ENCODE assay signal across 1 cellular context in the genomic region with DNA sequence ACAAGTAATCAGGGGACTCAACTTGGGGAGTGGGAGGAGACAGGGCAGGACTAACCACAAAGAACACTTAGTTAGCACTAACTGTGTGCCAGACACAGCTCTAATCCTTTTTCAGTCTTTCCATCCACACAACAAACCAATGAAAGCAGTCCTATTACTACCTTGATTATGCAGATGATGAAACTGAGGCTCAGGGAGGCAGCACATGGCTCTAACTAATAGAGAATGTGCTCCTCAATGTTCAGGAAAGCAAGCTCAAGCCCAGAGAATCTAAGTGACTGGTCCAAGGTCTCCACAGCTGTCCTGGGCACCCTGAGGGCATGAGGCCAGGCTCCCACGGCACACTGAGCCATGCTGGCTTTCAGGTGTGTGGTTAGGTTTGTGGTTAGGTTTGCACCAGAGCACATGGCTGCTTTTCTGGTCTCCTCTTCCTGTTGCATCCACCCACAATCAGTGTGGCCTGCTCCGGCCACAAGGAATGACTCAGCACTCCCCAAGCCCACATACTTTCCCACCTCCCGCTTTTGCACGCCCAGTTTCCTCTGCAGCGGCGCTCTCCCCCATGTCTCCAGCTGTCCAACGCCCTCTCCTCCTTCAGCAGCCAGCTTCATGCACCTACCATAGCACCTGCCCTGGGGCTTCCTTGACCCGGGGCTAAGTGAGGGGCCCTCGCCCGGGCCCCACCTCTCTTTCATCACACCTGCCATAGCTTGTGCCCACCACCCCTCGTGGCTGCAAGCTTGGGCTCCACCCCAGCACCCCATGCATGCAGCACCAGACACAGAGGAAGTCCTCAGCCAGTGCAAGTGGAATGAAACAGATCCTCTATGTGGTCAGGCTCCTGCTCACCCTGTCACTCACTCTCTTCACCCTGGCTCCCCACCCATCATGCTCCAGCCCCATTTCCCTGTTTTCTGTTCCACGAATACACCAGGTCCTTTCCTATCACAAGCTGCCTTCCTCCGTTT.
TF ChIP-seq lines count a peak whose summit lies in the region.

No MANE protein-coding gene starts in this region.

TF ChIP-seq in K562, 482 proteins besides CTCF, POLR2A, EP300 and RAD21 (continued from another document):
- TF ChIP-seq E2F5 (CRISPR knock-in tag; IDR thresholded peaks at IDR 0.05) (no peak), CXXC5 (CRISPR knock-in tag; IDR thresholded peaks at IDR 0.05) (peak; percentile 75), NCOA6 (IDR thresholded peaks at IDR 0.05) (no peak), ESRRB (CRISPR knock-in tag; IDR thresholded peaks at IDR 0.05; ENCODE audit: borderline replicate concordance) (no peak), ZNF507 (tag; conservative IDR thresholded peaks at IDR 0.05) (no peak), RBBP5 (IDR thresholded peaks at IDR 0.05; ENCODE audit: borderline replicate concordance, insufficient read depth, low read length, poor library complexity, severe bottlenecking) (peak; percentile 46), BMI1 (IDR thresholded peaks at IDR 0.05; ENCODE audit: low read length) (no peak), CHD4 (IDR thresholded peaks at IDR 0.05; ENCODE audit: insufficient read depth, insufficient replicate concordance, low read depth, low read length, poor library complexity, severe bottlenecking) (no peak), POU5F1 (IDR thresholded peaks at IDR 0.05; ENCODE audit: borderline replicate concordance, low read depth, low read length, partially characterized antibody) (no peak), FOXK2 (conservative IDR thresholded peaks at IDR 0.05 in 1 of 2, IDR thresholded peaks at IDR 0.05 in 1 of 2; ENCODE audit: low read depth in 2 of 2) (no peak; a peak in 1 of 4 replicates), ZNF444 (CRISPR knock-in tag; IDR thresholded peaks at IDR 0.05) (no peak), POLR2G (IDR thresholded peaks at IDR 0.05; ENCODE audit: low read depth, low read length) (peak; percentile 60), ETS2 (tag; IDR thresholded peaks at IDR 0.05; ENCODE audit: borderline replicate concordance, poor library complexity, severe bottlenecking) (no peak), ZNF780A (CRISPR knock-in tag; IDR thresholded peaks at IDR 0.05) (no peak), KLF6 (CRISPR knock-in tag; IDR thresholded peaks at IDR 0.05; ENCODE audit: borderline replicate concordance) (no peak), SMARCE1 (IDR thresholded peaks at IDR 0.05) (peak; percentile 81), SLC30A9 (CRISPR knock-in tag; IDR thresholded peaks at IDR 0.05) (no peak), ZNF354B (CRISPR knock-in tag; IDR thresholded peaks at IDR 0.05) (no peak), TEAD1 (CRISPR knock-in tag; IDR thresholded peaks at IDR 0.05) (peak; percentile 27 to 87; a peak in 2 of 4 replicates), NFYB (IDR thresholded peaks at IDR 0.05; ENCODE audit: extremely low read depth, insufficient read length) (no peak), GATAD2B (IDR thresholded peaks at IDR 0.05; ENCODE audit: borderline replicate concordance) (no peak), ZBTB2 (IDR thresholded peaks at IDR 0.05) (peak; percentile 35; the same call in 1 of the 2 replicates), ZNF696 (CRISPR knock-in tag; conservative IDR thresholded peaks at IDR 0.05) (no peak), GTF2A2 (tag; IDR thresholded peaks at IDR 0.05) (no peak), STAT6 (CRISPR knock-in tag; IDR thresholded peaks at IDR 0.05) (0 out of 2 replicates have a peak, but pooled peaks have one; percentile 48)
- TF ChIP-seq, protein P1, sequence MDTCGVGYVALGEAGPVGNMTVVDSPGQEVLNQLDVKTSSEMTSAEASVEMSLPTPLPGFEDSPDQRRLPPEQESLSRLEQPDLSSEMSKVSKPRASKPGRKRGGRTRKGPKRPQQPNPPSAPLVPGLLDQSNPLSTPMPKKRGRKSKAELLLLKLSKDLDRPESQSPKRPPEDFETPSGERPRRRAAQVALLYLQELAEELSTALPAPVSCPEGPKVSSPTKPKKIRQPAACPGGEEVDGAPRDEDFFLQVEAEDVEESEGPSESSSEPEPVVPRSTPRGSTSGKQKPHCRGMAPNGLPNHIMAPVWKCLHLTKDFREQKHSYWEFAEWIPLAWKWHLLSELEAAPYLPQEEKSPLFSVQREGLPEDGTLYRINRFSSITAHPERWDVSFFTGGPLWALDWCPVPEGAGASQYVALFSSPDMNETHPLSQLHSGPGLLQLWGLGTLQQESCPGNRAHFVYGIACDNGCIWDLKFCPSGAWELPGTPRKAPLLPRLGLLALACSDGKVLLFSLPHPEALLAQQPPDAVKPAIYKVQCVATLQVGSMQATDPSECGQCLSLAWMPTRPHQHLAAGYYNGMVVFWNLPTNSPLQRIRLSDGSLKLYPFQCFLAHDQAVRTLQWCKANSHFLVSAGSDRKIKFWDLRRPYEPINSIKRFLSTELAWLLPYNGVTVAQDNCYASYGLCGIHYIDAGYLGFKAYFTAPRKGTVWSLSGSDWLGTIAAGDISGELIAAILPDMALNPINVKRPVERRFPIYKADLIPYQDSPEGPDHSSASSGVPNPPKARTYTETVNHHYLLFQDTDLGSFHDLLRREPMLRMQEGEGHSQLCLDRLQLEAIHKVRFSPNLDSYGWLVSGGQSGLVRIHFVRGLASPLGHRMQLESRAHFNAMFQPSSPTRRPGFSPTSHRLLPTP (IDR thresholded peaks at IDR 0.05; ENCODE audit: borderline replicate concordance, extremely low read depth, insufficient read length) = no peak
- TF ChIP-seq, protein P2, sequence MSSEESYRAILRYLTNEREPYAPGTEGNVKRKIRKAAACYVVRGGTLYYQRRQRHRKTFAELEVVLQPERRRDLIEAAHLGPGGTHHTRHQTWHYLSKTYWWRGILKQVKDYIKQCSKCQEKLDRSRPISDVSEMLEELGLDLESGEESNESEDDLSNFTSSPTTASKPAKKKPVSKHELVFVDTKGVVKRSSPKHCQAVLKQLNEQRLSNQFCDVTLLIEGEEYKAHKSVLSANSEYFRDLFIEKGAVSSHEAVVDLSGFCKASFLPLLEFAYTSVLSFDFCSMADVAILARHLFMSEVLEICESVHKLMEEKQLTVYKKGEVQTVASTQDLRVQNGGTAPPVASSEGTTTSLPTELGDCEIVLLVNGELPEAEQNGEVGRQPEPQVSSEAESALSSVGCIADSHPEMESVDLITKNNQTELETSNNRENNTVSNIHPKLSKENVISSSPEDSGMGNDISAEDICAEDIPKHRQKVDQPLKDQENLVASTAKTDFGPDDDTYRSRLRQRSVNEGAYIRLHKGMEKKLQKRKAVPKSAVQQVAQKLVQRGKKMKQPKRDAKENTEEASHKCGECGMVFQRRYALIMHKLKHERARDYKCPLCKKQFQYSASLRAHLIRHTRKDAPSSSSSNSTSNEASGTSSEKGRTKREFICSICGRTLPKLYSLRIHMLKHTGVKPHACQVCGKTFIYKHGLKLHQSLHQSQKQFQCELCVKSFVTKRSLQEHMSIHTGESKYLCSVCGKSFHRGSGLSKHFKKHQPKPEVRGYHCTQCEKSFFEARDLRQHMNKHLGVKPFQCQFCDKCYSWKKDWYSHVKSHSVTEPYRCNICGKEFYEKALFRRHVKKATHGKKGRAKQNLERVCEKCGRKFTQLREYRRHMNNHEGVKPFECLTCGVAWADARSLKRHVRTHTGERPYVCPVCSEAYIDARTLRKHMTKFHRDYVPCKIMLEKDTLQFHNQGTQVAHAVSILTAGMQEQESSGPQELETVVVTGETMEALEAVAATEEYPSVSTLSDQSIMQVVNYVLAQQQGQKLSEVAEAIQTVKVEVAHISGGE (CRISPR knock-in tag; IDR thresholded peaks at IDR 0.05) = no peak
- TF ChIP-seq, protein P3, sequence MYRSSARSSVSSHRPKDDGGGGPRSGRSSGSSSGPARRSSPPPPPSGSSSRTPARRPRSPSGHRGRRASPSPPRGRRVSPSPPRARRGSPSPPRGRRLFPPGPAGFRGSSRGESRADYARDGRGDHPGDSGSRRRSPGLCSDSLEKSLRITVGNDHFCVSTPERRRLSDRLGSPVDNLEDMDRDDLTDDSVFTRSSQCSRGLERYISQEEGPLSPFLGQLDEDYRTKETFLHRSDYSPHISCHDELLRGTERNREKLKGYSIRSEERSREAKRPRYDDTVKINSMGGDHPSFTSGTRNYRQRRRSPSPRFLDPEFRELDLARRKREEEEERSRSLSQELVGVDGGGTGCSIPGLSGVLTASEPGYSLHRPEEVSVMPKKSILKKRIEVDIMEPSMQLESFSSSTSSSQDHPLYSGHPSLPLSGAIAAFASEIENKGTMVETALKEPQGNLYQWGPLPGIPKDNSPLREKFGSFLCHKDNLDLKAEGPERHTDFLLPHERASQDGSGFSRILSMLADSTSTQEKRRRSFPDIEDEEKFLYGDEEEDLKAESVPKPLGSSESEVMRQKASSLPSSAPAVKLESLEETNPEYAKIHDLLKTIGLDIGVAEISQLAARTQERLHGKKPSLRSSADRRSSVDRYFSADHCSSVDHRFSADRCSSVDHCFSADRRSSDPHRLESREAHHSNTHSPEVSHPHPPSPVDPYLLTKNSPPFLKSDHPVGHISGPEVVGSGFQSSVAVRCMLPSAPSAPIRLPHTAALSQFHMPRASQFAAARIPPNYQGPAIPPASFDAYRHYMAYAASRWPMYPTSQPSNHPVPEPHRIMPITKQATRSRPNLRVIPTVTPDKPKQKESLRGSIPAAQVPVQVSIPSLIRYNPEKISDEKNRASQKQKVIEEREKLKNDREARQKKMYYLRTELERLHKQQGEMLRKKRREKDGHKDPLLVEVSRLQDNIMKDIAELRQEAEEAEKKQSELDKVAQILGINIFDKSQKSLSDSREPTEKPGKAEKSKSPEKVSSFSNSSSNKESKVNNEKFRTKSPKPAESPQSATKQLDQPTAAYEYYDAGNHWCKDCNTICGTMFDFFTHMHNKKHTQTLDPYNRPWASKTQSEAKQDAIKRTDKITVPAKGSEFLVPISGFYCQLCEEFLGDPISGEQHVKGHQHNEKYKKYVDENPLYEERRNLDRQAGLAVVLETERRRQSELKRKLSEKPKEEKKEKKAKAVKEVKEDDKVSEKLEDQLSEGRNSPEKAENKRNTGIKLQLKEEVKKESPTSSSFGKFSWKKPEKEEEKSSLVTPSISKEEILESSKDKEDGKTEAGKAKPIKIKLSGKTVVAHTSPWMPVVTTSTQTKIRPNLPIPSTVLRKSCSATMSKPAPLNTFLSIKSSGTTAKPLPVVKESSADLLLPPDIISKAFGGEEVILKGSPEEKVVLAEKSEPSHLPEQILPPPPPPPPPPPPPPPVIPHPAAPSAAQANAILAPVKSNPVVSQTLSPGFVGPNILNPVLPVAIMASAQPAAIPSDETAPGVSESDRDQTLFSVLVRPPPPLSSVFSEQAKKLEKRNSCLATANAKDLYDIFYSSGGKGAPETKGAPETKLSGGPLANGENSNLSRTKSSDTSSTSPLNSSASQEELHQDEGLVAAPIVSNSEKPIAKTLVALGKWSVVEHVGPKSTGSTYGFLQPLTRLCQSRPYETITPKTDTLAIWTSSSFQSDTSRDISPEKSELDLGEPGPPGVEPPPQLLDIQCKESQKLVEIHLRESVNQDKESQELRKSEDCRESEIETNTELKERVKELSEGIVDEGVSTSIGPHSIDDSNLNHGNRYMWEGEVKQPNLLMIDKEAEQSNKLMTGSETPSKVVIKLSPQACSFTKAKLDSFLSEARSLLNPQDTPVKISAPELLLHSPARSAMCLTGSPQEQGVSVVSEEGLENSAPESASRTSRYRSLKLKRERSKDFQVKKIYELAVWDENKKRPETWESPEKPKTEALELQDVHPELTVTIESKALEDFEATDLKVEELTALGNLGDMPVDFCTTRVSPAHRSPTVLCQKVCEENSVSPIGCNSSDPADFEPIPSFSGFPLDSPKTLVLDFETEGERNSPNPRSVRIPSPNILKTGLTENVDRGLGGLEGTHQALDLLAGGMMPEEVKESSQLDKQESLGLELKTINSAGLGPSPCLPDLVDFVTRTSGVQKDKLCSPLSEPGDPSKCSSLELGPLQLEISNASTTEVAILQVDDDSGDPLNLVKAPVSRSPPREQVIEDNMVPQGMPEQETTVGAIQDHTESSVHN (IDR thresholded peaks at IDR 0.05; ENCODE audit: borderline replicate concordance in 1 of 2, low read depth in 1 of 2) = peak in 1 of 2 experiments; percentile 43; a peak in 1 of 4 replicates
